3 cellular contexts compared by ENCODE assay signal in the genomic region with DNA sequence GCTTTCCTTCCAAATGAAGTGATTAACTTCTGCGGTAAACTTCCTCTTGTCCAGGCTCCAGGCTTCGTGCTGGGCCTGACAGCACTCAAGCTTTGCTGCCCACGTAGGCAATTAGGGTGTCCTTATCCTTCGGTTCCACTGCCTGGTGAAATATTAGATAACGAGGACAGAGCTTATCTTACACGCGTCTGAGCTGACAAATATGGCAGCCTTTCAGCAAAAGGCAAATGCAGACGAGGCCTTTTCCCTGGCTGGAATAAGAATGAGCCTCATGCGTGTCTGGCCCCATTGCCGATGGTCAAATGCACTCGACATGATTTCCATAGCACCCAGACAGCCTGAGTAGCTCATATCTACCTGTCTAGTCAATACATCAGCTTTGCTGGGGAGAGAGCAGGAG.
TF ChIP-seq lines count a peak whose summit lies in the region.

No MANE protein-coding gene starts in this region.

TF ChIP-seq in SK-N-SH, 30 proteins besides CTCF, POLR2A, EP300 and RAD21:
- TF ChIP-seq SIN3A (IDR thresholded peaks at IDR 0.05; ENCODE audit: borderline replicate concordance, low read depth, low read length) = no peak
- peak; percentile 61 for TF ChIP-seq RCOR1 (IDR thresholded peaks at IDR 0.05; ENCODE audit: low read length)
- TF ChIP-seq, protein P1, sequence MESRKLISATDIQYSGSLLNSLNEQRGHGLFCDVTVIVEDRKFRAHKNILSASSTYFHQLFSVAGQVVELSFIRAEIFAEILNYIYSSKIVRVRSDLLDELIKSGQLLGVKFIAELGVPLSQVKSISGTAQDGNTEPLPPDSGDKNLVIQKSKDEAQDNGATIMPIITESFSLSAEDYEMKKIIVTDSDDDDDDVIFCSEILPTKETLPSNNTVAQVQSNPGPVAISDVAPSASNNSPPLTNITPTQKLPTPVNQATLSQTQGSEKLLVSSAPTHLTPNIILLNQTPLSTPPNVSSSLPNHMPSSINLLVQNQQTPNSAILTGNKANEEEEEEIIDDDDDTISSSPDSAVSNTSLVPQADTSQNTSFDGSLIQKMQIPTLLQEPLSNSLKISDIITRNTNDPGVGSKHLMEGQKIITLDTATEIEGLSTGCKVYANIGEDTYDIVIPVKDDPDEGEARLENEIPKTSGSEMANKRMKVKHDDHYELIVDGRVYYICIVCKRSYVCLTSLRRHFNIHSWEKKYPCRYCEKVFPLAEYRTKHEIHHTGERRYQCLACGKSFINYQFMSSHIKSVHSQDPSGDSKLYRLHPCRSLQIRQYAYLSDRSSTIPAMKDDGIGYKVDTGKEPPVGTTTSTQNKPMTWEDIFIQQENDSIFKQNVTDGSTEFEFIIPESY (IDR thresholded peaks at IDR 0.05; ENCODE audit: borderline replicate concordance, low read depth) = no peak
- TF ChIP-seq, protein P2, sequence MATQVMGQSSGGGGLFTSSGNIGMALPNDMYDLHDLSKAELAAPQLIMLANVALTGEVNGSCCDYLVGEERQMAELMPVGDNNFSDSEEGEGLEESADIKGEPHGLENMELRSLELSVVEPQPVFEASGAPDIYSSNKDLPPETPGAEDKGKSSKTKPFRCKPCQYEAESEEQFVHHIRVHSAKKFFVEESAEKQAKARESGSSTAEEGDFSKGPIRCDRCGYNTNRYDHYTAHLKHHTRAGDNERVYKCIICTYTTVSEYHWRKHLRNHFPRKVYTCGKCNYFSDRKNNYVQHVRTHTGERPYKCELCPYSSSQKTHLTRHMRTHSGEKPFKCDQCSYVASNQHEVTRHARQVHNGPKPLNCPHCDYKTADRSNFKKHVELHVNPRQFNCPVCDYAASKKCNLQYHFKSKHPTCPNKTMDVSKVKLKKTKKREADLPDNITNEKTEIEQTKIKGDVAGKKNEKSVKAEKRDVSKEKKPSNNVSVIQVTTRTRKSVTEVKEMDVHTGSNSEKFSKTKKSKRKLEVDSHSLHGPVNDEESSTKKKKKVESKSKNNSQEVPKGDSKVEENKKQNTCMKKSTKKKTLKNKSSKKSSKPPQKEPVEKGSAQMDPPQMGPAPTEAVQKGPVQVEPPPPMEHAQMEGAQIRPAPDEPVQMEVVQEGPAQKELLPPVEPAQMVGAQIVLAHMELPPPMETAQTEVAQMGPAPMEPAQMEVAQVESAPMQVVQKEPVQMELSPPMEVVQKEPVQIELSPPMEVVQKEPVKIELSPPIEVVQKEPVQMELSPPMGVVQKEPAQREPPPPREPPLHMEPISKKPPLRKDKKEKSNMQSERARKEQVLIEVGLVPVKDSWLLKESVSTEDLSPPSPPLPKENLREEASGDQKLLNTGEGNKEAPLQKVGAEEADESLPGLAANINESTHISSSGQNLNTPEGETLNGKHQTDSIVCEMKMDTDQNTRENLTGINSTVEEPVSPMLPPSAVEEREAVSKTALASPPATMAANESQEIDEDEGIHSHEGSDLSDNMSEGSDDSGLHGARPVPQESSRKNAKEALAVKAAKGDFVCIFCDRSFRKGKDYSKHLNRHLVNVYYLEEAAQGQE (IDR thresholded peaks at IDR 0.05; ENCODE audit: low read depth, low read length) = no peak
- TF ChIP-seq GATA2 (CRISPR knock-in tag; IDR thresholded peaks at IDR 0.05) = peak; percentile 83
- peak; percentile 73 for TF ChIP-seq MXI1 (IDR thresholded peaks at IDR 0.05; ENCODE audit: low read depth, low read length)

TF ChIP-seq in SK-N-SH treated with all-trans-retinoic acid at 6 μM for 48 hours, 23 proteins besides CTCF, POLR2A, EP300 and RAD21:
- TF ChIP-seq ZNF70 (CRISPR knock-in tag; IDR thresholded peaks at IDR 0.05) (no peak), TOX (CRISPR knock-in tag; IDR thresholded peaks at IDR 0.05; ENCODE audit: borderline replicate concordance) (no peak), ZFP30 (CRISPR knock-in tag; IDR thresholded peaks at IDR 0.05) (no peak), ZC3H10 (CRISPR knock-in tag; IDR thresholded peaks at IDR 0.05) (no peak), ARNTL (CRISPR knock-in tag; IDR thresholded peaks at IDR 0.05; ENCODE audit: borderline replicate concordance, low read depth) (no peak), TCF4 (CRISPR knock-in tag; IDR thresholded peaks at IDR 0.05; ENCODE audit: borderline replicate concordance) (no peak), ISL1 (CRISPR knock-in tag; IDR thresholded peaks at IDR 0.05) (no peak), PPARA (CRISPR knock-in tag; IDR thresholded peaks at IDR 0.05; ENCODE audit: borderline replicate concordance) (no peak), ZFP3 (CRISPR knock-in tag; IDR thresholded peaks at IDR 0.05) (no peak), RARB (CRISPR knock-in tag; IDR thresholded peaks at IDR 0.05) (no peak), ESRRG (CRISPR knock-in tag; IDR thresholded peaks at IDR 0.05) (no peak), GLIS3 (CRISPR knock-in tag; IDR thresholded peaks at IDR 0.05) (no peak), BACH2 (CRISPR knock-in tag; IDR thresholded peaks at IDR 0.05; ENCODE audit: borderline replicate concordance) (no peak), ZNF565 (CRISPR knock-in tag; conservative IDR thresholded peaks at IDR 0.05; ENCODE audit: low read depth) (no peak), ZNF8 (CRISPR knock-in tag; IDR thresholded peaks at IDR 0.05) (no peak), OSR1 (CRISPR knock-in tag; IDR thresholded peaks at IDR 0.05) (no peak)
- TF ChIP-seq, protein P3, sequence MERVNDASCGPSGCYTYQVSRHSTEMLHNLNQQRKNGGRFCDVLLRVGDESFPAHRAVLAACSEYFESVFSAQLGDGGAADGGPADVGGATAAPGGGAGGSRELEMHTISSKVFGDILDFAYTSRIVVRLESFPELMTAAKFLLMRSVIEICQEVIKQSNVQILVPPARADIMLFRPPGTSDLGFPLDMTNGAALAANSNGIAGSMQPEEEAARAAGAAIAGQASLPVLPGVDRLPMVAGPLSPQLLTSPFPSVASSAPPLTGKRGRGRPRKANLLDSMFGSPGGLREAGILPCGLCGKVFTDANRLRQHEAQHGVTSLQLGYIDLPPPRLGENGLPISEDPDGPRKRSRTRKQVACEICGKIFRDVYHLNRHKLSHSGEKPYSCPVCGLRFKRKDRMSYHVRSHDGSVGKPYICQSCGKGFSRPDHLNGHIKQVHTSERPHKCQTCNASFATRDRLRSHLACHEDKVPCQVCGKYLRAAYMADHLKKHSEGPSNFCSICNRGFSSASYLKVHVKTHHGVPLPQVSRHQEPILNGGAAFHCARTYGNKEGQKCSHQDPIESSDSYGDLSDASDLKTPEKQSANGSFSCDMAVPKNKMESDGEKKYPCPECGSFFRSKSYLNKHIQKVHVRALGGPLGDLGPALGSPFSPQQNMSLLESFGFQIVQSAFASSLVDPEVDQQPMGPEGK (CRISPR knock-in tag; IDR thresholded peaks at IDR 0.05; ENCODE audit: borderline replicate concordance) = no peak
TF ChIP-seq in SK-N-SH treated with all-trans-retinoic acid at 6 μM for 48 hours: peak in this region for 0.

TF ChIP-seq in K562, 482 proteins besides CTCF, POLR2A, EP300 and RAD21 (continued from another document and continues in another):
- TF ChIP-seq KDM1A (IDR thresholded peaks at IDR 0.05) = 0 out of 4 replicates have a peak, but pooled peaks have one; percentile 34 to 36
- TF ChIP-seq ZNF696 (CRISPR knock-in tag; conservative IDR thresholded peaks at IDR 0.05) = no peak
- no peak for TF ChIP-seq NONO (IDR thresholded peaks at IDR 0.05; ENCODE audit: low read depth in 2 of 2, low read length in 1 of 2)
- no peak for TF ChIP-seq ARID2 (IDR thresholded peaks at IDR 0.05)
- peak; percentile 97 for TF ChIP-seq L3MBTL2 (IDR thresholded peaks at IDR 0.05)
- 0 out of 2 replicates have a peak, but pooled peaks have one; percentile 25 for TF ChIP-seq FOXJ2 (tag; IDR thresholded peaks at IDR 0.05)
- TF ChIP-seq YY1 (IDR thresholded peaks at IDR 0.05; ENCODE audit: borderline replicate concordance in 1 of 3, control insufficient read depth in 1 of 3, extremely low read depth in 1 of 3, insufficient read depth in 3 of 3, insufficient read length in 1 of 3, insufficient replicate concordance in 2 of 3, low read depth in 1 of 3, low read length in 2 of 3) = no peak
- TF ChIP-seq, protein P4, sequence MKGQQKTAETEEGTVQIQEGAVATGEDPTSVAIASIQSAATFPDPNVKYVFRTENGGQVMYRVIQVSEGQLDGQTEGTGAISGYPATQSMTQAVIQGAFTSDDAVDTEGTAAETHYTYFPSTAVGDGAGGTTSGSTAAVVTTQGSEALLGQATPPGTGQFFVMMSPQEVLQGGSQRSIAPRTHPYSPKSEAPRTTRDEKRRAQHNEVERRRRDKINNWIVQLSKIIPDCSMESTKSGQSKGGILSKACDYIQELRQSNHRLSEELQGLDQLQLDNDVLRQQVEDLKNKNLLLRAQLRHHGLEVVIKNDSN (CRISPR knock-in tag; IDR thresholded peaks at IDR 0.05) = no peak
- no peak for TF ChIP-seq ZC3H4 (CRISPR knock-in tag; IDR thresholded peaks at IDR 0.05; ENCODE audit: borderline replicate concordance)
- peak; percentile 81 for TF ChIP-seq TAL1 (IDR thresholded peaks at IDR 0.05)
- TF ChIP-seq, protein P5, sequence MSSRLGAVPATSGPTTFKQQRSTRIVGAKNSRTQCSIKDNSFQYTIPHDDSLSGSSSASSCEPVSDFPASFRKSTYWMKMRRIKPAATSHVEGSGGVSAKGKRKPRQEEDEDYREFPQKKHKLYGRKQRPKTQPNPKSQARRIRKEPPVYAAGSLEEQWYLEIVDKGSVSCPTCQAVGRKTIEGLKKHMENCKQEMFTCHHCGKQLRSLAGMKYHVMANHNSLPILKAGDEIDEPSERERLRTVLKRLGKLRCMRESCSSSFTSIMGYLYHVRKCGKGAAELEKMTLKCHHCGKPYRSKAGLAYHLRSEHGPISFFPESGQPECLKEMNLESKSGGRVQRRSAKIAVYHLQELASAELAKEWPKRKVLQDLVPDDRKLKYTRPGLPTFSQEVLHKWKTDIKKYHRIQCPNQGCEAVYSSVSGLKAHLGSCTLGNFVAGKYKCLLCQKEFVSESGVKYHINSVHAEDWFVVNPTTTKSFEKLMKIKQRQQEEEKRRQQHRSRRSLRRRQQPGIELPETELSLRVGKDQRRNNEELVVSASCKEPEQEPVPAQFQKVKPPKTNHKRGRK (tag; IDR thresholded peaks at IDR 0.05) = no peak
- no peak for TF ChIP-seq TAF1 (IDR thresholded peaks at IDR 0.05; ENCODE audit: control insufficient read depth, extremely low read depth, insufficient read depth, low read length, severe bottlenecking)
- TF ChIP-seq HMG20A (CRISPR knock-in tag; conservative IDR thresholded peaks at IDR 0.05) = no peak
- TF ChIP-seq ZNF143 (CRISPR knock-in tag; IDR thresholded peaks at IDR 0.05) = no peak
- TF ChIP-seq MCM2 (IDR thresholded peaks at IDR 0.05; ENCODE audit: low read depth) = no peak
- TF ChIP-seq HNRNPLL (IDR thresholded peaks at IDR 0.05; ENCODE audit: low read depth, low read length, poor library complexity, severe bottlenecking) = no peak
- no peak for TF ChIP-seq ZNF764 (CRISPR knock-in tag; IDR thresholded peaks at IDR 0.05; ENCODE audit: low read depth)
- TF ChIP-seq ZNF766 (CRISPR knock-in tag; conservative IDR thresholded peaks at IDR 0.05) = 0 out of 2 replicates have a peak, but pooled peaks have one; percentile 51
- TF ChIP-seq ZBED1 (IDR thresholded peaks at IDR 0.05) = no peak
- TF ChIP-seq MIER1 (IDR thresholded peaks at IDR 0.05; ENCODE audit: low read depth) = no peak
- no peak for TF ChIP-seq ERF (CRISPR knock-in tag; IDR thresholded peaks at IDR 0.05)
